In the genomic region with DNA sequence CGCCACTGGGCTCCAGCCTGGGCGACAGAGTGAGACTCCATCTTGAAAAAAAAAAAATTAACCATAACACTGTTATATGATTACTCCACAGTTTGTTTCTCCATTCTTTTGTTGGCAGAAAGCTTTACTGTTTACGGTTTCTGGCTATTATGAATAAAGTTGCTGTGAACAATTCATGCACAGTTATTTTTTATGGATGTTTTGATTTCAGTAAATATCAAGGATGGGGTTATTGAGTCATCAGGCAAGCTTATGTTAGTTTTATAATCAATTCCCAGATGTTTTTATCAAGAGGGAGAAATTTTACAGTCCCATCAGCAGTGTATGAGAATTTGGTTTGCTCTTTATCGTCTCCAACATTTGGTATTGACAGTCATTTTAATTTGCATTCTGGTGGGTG, we compare ENCODE assay signal across 23 cellular contexts.
"Had no signal": no experiment of that assay in that cellular context is flagged by ENCODE, and none has a peak within 500 bp of the region (broad histone marks: within the 10 kb centered on the region; RNA-seq: fewer than 3 reads in every experiment).

No MANE protein-coding gene starts in this region.

- ATAC-seq: esophagus mucosa; left colon; left ventricle myocardium superior; psoas muscle; right lobe of liver; stimulated activated effector memory CD8-positive, alpha-beta T cell treated with anti-CD3 and anti-CD28 coated beads, Interleukin-12 subunit alpha, Interleukin-12 subunit beta, amount 100 ng/mL, for 72 hours had no signal

- H3K9me3 Mint-ChIP-seq: stimulated activated effector memory CD8-positive, alpha-beta T cell treated with anti-CD3 and anti-CD28 coated beads, Interleukin-12 subunit alpha, Interleukin-12 subunit beta, amount 100 ng/mL, for 72 hours; stimulated activated naive CD8-positive, alpha-beta T cell treated with anti-CD3 and anti-CD28 coated beads, Interleukin-15, Interleukin-2, amounts not matched to agents 100 ng/mL and 50 ng/mL, for 24 hours had no signal

- H3K4me1 ChIP-seq: colonic mucosa had no signal

- H3K36me3 ChIP-seq: colonic mucosa, right lobe of liver, uterus had no signal

- H3K27ac ChIP-seq: colonic mucosa, hepatocyte, psoas muscle, right lobe of liver, tibial artery, upper lobe of left lung, uterus had no signal

- H3K4me3 Mint-ChIP-seq: endodermal cell; naive B cell; nephron; stimulated activated effector memory CD8-positive, alpha-beta T cell treated with anti-CD3 and anti-CD28 coated beads, Interleukin-12 subunit alpha, Interleukin-12 subunit beta, amount 100 ng/mL, for 72 hours; stimulated activated naive CD8-positive, alpha-beta T cell treated with anti-CD3 and anti-CD28 coated beads, Interleukin-15, Interleukin-2, amounts not matched to agents 100 ng/mL and 50 ng/mL, for 24 hours had no signal

- H3K27me3 Mint-ChIP-seq: naive B cell; stimulated activated naive CD8-positive, alpha-beta T cell treated with anti-CD3 and anti-CD28 coated beads, Interleukin-15, Interleukin-2, amounts not matched to agents 100 ng/mL and 50 ng/mL, for 24 hours had no signal

- H3K4me3 ChIP-seq: colonic mucosa, hepatocyte, lung, psoas muscle, right lobe of liver, tibial artery, upper lobe of left lung, uterus had no signal

- DNase-seq: colonic mucosa; dermis blood vessel endothelial cell; endodermal cell; foreskin melanocyte; head of caudate nucleus; left colon; left ventricle myocardium superior; mesenchymal stem cell; naive B cell; psoas muscle; retina; right lobe of liver; stimulated activated CD4-positive, alpha-beta T cell treated with anti-CD3 and anti-CD28 coated beads, Interleukin-4, amount 100 ng/mL, for 1 hour; stimulated activated CD8-positive, alpha-beta memory T cell treated with anti-CD3 and anti-CD28 coated beads, Interleukin-4, amount 100 ng/mL, for 48 hours; tibial artery; upper lobe of left lung; uterus had no signal

- H3K27me3 ChIP-seq: colonic mucosa, hepatocyte, right lobe of liver, tibial artery, upper lobe of left lung, uterus had no signal

- H3K9me3 ChIP-seq: colonic mucosa, psoas muscle, right lobe of liver, tibial artery, upper lobe of left lung, uterus had no signal

- H3K27ac Mint-ChIP-seq: nephron; stimulated activated effector memory CD8-positive, alpha-beta T cell treated with anti-CD3 and anti-CD28 coated beads, Interleukin-12 subunit alpha, Interleukin-12 subunit beta, amount 100 ng/mL, for 72 hours; stimulated activated naive CD8-positive, alpha-beta T cell treated with anti-CD3 and anti-CD28 coated beads, Interleukin-15, Interleukin-2, amounts not matched to agents 100 ng/mL and 50 ng/mL, for 24 hours had no signal
